Comparison of ENCODE assay signal across 10 cellular contexts in genomic region chr19:54154603-54155345, GRCh38. TPM values are rescaled to one million over a fixed set of nuclear protein-coding genes. Genes with fewer than 3 reads are reported as not detected.
A peak's percentile ranks its signal among the peaks of the same experiment; 100 is the strongest.
DNase-seq lines count a peak whose midpoint lies in the region; ATAC-seq lines count a peak whose summit lies in the region.
"Had no signal": no experiment of that assay in that cellular context is flagged by ENCODE, and none has a peak within 500 bp of the region (broad histone marks: within the 10 kb centered on the region; RNA-seq: fewer than 3 reads in every experiment).

No MANE protein-coding gene starts in this region.

- no peaks in the 10 kb centered on the region for H3K9me3 Mint-ChIP-seq in T-helper 2 cell treated with Interferon-gamma antibody and Interleukin-4, amounts not matched to agents 5 μg/mL and 100 μg/mL, for 36 hours
- H3K9me3 Mint-ChIP-seq in effector memory CD8-positive, alpha-beta T cell = no peaks in the 10 kb centered on the region
- no peaks in the 10 kb centered on the region for H3K9me3 Mint-ChIP-seq in stimulated activated memory B cell treated with anti-CD40 and anti-IgM and Interleukin-4, amounts not matched to agents 10 μg/mL and 1 μg/mL and 100 μg/mL, for 72 hours

- H3K27ac Mint-ChIP-seq in T-helper 2 cell treated with Interferon-gamma antibody and Interleukin-4, amounts not matched to agents 5 μg/mL and 100 μg/mL, for 36 hours = peak overlapping the region; percentile 65
- H3K27ac Mint-ChIP-seq in effector memory CD8-positive, alpha-beta T cell = peak overlapping the region in 1 of 2 donors; percentile 41
- H3K27ac Mint-ChIP-seq in stimulated activated memory B cell treated with anti-CD40 and anti-IgM and Interleukin-4, amounts not matched to agents 10 μg/mL and 1 μg/mL and 100 μg/mL, for 72 hours = peak overlapping the region; percentile 17

- H3K36me3 Mint-ChIP-seq in T-helper 2 cell treated with Interferon-gamma antibody and Interleukin-4, amounts not matched to agents 5 μg/mL and 100 μg/mL, for 36 hours (ENCODE audit: low read depth) = peaks cover 54% of the 10 kb centered on the region
- H3K36me3 Mint-ChIP-seq in effector memory CD8-positive, alpha-beta T cell (ENCODE audit: insufficient read depth) = peaks cover 66% of the 10 kb centered on the region
- peaks cover 44% of the 10 kb centered on the region for H3K36me3 Mint-ChIP-seq in stimulated activated memory B cell treated with anti-CD40 and anti-IgM and Interleukin-4, amounts not matched to agents 10 μg/mL and 1 μg/mL and 100 μg/mL, for 72 hours

- peak; percentile 42 for DNase-seq in stimulated activated CD4-positive, alpha-beta T cell treated with anti-CD3 and anti-CD28 coated beads, Interleukin-1b, Interleukin-23, amount 100 ng/mL, for 48 hours
- DNase-seq in stimulated activated CD4-positive, alpha-beta T cell treated with anti-CD3 and anti-CD28 coated beads, Interleukin-2, amount 100 ng/mL, for 24 hours = no peak
- no peak for DNase-seq in T-helper 2 cell treated with Interferon-gamma antibody and Interleukin-4, amounts not matched to agents 5 μg/mL and 100 μg/mL, for 36 hours (ENCODE audit: low spot score)
- peak; percentile 25 to 28 (median 26) for DNase-seq in effector memory CD8-positive, alpha-beta T cell
- DNase-seq in NCI-H524 treated with DMSO at 0.1 percent for 48 hours (lab: John Stamatoyannopoulos, UW) = no peak
- DNase-seq: effector CD4-positive, alpha-beta T cell; NCI-H187 had no signal

- H3K27me3 Mint-ChIP-seq in T-helper 2 cell treated with Interferon-gamma antibody and Interleukin-4, amounts not matched to agents 5 μg/mL and 100 μg/mL, for 36 hours (ENCODE audit: low read depth) = no peaks in the 10 kb centered on the region
- no peaks in the 10 kb centered on the region for H3K27me3 Mint-ChIP-seq in effector memory CD8-positive, alpha-beta T cell
- no peaks in the 10 kb centered on the region for H3K27me3 Mint-ChIP-seq in stimulated activated memory B cell treated with anti-CD40 and anti-IgM and Interleukin-4, amounts not matched to agents 10 μg/mL and 1 μg/mL and 100 μg/mL, for 72 hours

- ATAC-seq in effector memory CD8-positive, alpha-beta T cell (replicated peaks) = peak; percentile 4
- no peak for ATAC-seq in stimulated activated memory B cell treated with anti-CD40 and anti-IgM and Interleukin-4, amounts not matched to agents 10 μg/mL and 1 μg/mL and 100 μg/mL, for 72 hours
- no peak for ATAC-seq in GM21717 (IDR thresholded peaks at IDR 0.05; ENCODE audit: unreplicated experiment)
- ATAC-seq in esophagus mucosa = no peak

- H3K4me3 Mint-ChIP-seq in T-helper 2 cell treated with Interferon-gamma antibody and Interleukin-4, amounts not matched to agents 5 μg/mL and 100 μg/mL, for 36 hours = no peak overlapping the region
- peak overlapping the region; percentile 17 to 27 for H3K4me3 Mint-ChIP-seq in effector memory CD8-positive, alpha-beta T cell
- no peak overlapping the region for H3K4me3 Mint-ChIP-seq in stimulated activated memory B cell treated with anti-CD40 and anti-IgM and Interleukin-4, amounts not matched to agents 10 μg/mL and 1 μg/mL and 100 μg/mL, for 72 hours

- H3K4me1 Mint-ChIP-seq in T-helper 2 cell treated with Interferon-gamma antibody and Interleukin-4, amounts not matched to agents 5 μg/mL and 100 μg/mL, for 36 hours (ENCODE audit: low read depth) = peaks cover 26% of the 10 kb centered on the region
- H3K4me1 Mint-ChIP-seq in effector memory CD8-positive, alpha-beta T cell (ENCODE audit: low read depth in 2 of 2) = peaks cover 32 to 36% of the 10 kb centered on the region in 2 donors
- peaks cover 15% of the 10 kb centered on the region for H3K4me1 Mint-ChIP-seq in stimulated activated memory B cell treated with anti-CD40 and anti-IgM and Interleukin-4, amounts not matched to agents 10 μg/mL and 1 μg/mL and 100 μg/mL, for 72 hours

RNA-seq across cellular contexts. Expression of gene LENG1, which starts 4.7 kb away (rescaled TPM):
- total RNA-seq in esophagus mucosa = 3.7 TPM

RNA-seq across cellular contexts. Expression of gene CNOT3, which starts 17.2 kb away (rescaled TPM):
- 31.7 TPM for total RNA-seq in esophagus mucosa

RNA-seq across cellular contexts. Expression of gene TMC4, which starts 18.2 kb away (rescaled TPM):
- 36.5 TPM for total RNA-seq in esophagus mucosa

RNA-seq across cellular contexts. Expression of gene MBOAT7, which starts 34.6 kb away (rescaled TPM):
- total RNA-seq in esophagus mucosa = 36.7 TPM

RNA-seq across cellular contexts. Expression of gene TSEN34, which starts 36.3 kb away (rescaled TPM):
- 36.1 TPM for total RNA-seq in esophagus mucosa

Comparison
In these comparisons a context has a peak if more than half of its experiments do, and no peak if none do; other contexts are left out.
1. DNase-seq: peak in stimulated activated CD4-positive, alpha-beta T cell treated with anti-CD3 and anti-CD28 coated beads, Interleukin-1b, Interleukin-23, amount 100 ng/mL, for 48 hours (single experiment) and effector memory CD8-positive, alpha-beta T cell (3 of 3); none in stimulated activated CD4-positive, alpha-beta T cell treated with anti-CD3 and anti-CD28 coated beads, Interleukin-2, amount 100 ng/mL, for 24 hours (0 of 2), T-helper 2 cell treated with Interferon-gamma antibody and Interleukin-4, amounts not matched to agents 5 μg/mL and 100 μg/mL, for 36 hours (single experiment) and NCI-H524 treated with DMSO at 0.1 percent for 48 hours (single experiment).
2. H3K4me3 Mint-ChIP-seq: peak in effector memory CD8-positive, alpha-beta T cell (2 of 2); none in T-helper 2 cell treated with Interferon-gamma antibody and Interleukin-4, amounts not matched to agents 5 μg/mL and 100 μg/mL, for 36 hours (single experiment) and stimulated activated memory B cell treated with anti-CD40 and anti-IgM and Interleukin-4, amounts not matched to agents 10 μg/mL and 1 μg/mL and 100 μg/mL, for 72 hours (single experiment).